9 cellular contexts compared by ENCODE assay signal in genomic region chr11:126307706-126308105, GRCh38. TPM values are rescaled to one million over a fixed set of nuclear protein-coding genes. Genes with fewer than 3 reads are reported as not detected.
DNase-seq lines count a peak whose midpoint lies in the region; ATAC-seq and TF ChIP-seq lines count a peak whose summit lies in the region.
"Had no signal": no experiment of that assay in that cellular context is flagged by ENCODE, and none has a peak within 500 bp of the region (broad histone marks: within the 10 kb centered on the region; RNA-seq: fewer than 3 reads in every experiment).

No MANE protein-coding gene starts in this region.

- H3K4me3 ChIP-seq in Karpas-422 (ENCODE audit: low read length) (no peak overlapping the region), stomach (no peak overlapping the region)
- H3K4me3 ChIP-seq: BLaER1 had no signal

- no peak for ATAC-seq in memory B cell (ENCODE audit: low read depth)

- intact Hi-C loops in stomach (cut with DNase I; ENCODE audit: low total_unique reads): no loop called here

- no peaks in the 10 kb centered on the region for H3K9me2 ChIP-seq in Karpas-422 (replicated peaks; ENCODE audit: insufficient read depth, low read length)

- peak in 1 of 7 experiments; percentile 16 for TF ChIP-seq CTCF in stomach (IDR thresholded peaks at IDR 0.05)

- 30 to 41% (median 37%) methylated on average over 5 of the region's 5 CpGs for whole genome bisulfite sequencing in stomach, 5 donors

- H3K27ac ChIP-seq in Karpas-422 (ENCODE audit: low read length) (no peak overlapping the region), stomach (no peak overlapping the region)
- H3K27ac ChIP-seq: BLaER1 had no signal

- H4K20me1 ChIP-seq in Karpas-422 (ENCODE audit: insufficient read depth, low read depth, low read length): no peaks in the 10 kb centered on the region

- H3K9ac ChIP-seq in Karpas-422 (ENCODE audit: low read length): no peak overlapping the region
- H3K9ac ChIP-seq: BLaER1 had no signal

- H3K4me1 ChIP-seq in Karpas-422 (ENCODE audit: low read length) (peaks cover 27% of the 10 kb centered on the region), stomach (peaks cover 16 to 51% (median 29%) of the 10 kb centered on the region in 4 donors)

- H3K36me3 Mint-ChIP-seq in memory B cell: peaks cover 22% of the 10 kb centered on the region

- H3K27me3 ChIP-seq in Karpas-422 (ENCODE audit: low read length) (no peaks in the 10 kb centered on the region), stomach (no peaks in the 10 kb centered on the region)
- H3K27me3 ChIP-seq: BLaER1 had no signal

- no peak for TF ChIP-seq POLR2A in stomach (IDR thresholded peaks at IDR 0.05)

- peak overlapping the region; percentile 43 for H3K27ac Mint-ChIP-seq in memory B cell

- peaks cover 40% of the 10 kb centered on the region for H3K4me1 Mint-ChIP-seq in memory B cell

- no peak overlapping the region for H3K4me2 ChIP-seq in Karpas-422 (ENCODE audit: low read depth, low read length, poor library complexity, severe bottlenecking)
- H3K4me2 ChIP-seq: BLaER1 had no signal

- H3K79me2 ChIP-seq in Karpas-422 (ENCODE audit: low read length): peaks cover 35% of the 10 kb centered on the region

- H3K27me3 Mint-ChIP-seq in memory B cell: no peaks in the 10 kb centered on the region

- no peak overlapping the region for H2AFZ ChIP-seq in Karpas-422 (ENCODE audit: low read length)

- H3K9me3 Mint-ChIP-seq in memory B cell: no peaks in the 10 kb centered on the region

- H3K9me3 ChIP-seq in Karpas-422 (ENCODE audit: low read length) (no peaks in the 10 kb centered on the region), stomach (no peaks in the 10 kb centered on the region)
- H3K9me3 ChIP-seq: BLaER1 had no signal

- TF ChIP-seq EP300 in stomach (IDR thresholded peaks at IDR 0.05): no peak

- DNase-seq in DMS79 treated with DMSO at 0.1 percent for 48 hours (lab: John Stamatoyannopoulos, UW) (peak; percentile 13), DMS79 (lab: John Stamatoyannopoulos, UW) (no peak), Karpas-422 (peak; percentile 71), amniotic epithelial cell (ENCODE audit: low read depth) (peak; percentile 51), memory B cell (ENCODE audit: low spot score in 2 of 2) (no peak), epidermal melanocyte (ENCODE audit: insufficient read length, low spot score) (no peak), stomach (no peak), NCI-H2107 treated with DMSO at 0.1 percent for 48 hours (lab: John Stamatoyannopoulos, UW; ENCODE audit: unreplicated experiment) (no peak)

- H3K4me3 Mint-ChIP-seq in memory B cell: no peak overlapping the region

- no peaks in the 10 kb centered on the region for H3K36me3 ChIP-seq in Karpas-422 (ENCODE audit: insufficient read depth, low read length)
- H3K36me3 ChIP-seq in stomach: peaks cover 0 to 32% (median 22%) of the 10 kb centered on the region in 4 donors

RNA-seq across cellular contexts. Expression of gene DCPS, which starts 3.8 kb away (rescaled TPM):
- total RNA-seq in Karpas-422 (2014; rRNA removed; shearing (Covaris generic); ENCODE audit: low replicate concordance): 17.6 and 18.3 TPM in 2 replicates
- 10 to 100 TPM in 2 of 5 donors, 1 to 10 TPM in 3; 1.8 to 60.3 (median 5.9) TPM for total RNA-seq in stomach
- polyA plus RNA-seq in stomach: 10 to 100 TPM; 10.5 to 21.2 (median 14.7) TPM

RNA-seq across cellular contexts. Expression of gene TIRAP, which starts 24.8 kb away (rescaled TPM):
- 4.4 and 4.8 TPM in 2 replicates for total RNA-seq in Karpas-422 (2014; rRNA removed; shearing (Covaris generic); ENCODE audit: low replicate concordance)
- total RNA-seq in stomach: 10 to 100 TPM in 3 of 5 donors, 1 to 10 TPM in 2; 5.1 to 86.2 (median 15.6) TPM
- 1 to 10 TPM; 3.7 to 6.6 (median 5.2) TPM for polyA plus RNA-seq in stomach

RNA-seq across cellular contexts. Expression of gene FOXRED1, which starts 38.8 kb away (rescaled TPM):
- 13.7 and 18.4 TPM in 2 replicates for total RNA-seq in Karpas-422 (2014; rRNA removed; shearing (Covaris generic); ENCODE audit: low replicate concordance)
- total RNA-seq in stomach: 10 to 100 TPM in 4 of 5 donors, 1 to 10 TPM in 1; 5.4 to 26.3 (median 14.8) TPM
- 10 to 100 TPM; 17.3 to 22.7 (median 18.9) TPM for polyA plus RNA-seq in stomach

RNA-seq across cellular contexts. Expression of gene SRPRA, which starts 39.0 kb away (rescaled TPM):
- 41.0 and 58.4 TPM in 2 replicates for total RNA-seq in Karpas-422 (2014; rRNA removed; shearing (Covaris generic); ENCODE audit: low replicate concordance)
- total RNA-seq in stomach: 100 to 1,000 TPM in 2 of 5 donors, 10 to 100 TPM in 3; 13.9 to 255 (median 63.7) TPM
- polyA plus RNA-seq in stomach: 10 to 100 TPM; 26.4 to 49.3 (median 37.4) TPM

RNA-seq across cellular contexts. Expression of gene ST3GAL4, which starts 47.8 kb away (rescaled TPM):
- total RNA-seq in Karpas-422 (2014; rRNA removed; shearing (Covaris generic); ENCODE audit: low replicate concordance): 5.8 and 6.6 TPM in 2 replicates
- 10 to 100 TPM in 3 of 5 donors, 1 to 10 TPM in 1, not detected in 1; 9.9 to 31.0 (median 18.4) TPM for total RNA-seq in stomach
- 10 to 100 TPM; 12.5 to 26.0 (median 15.7) TPM for polyA plus RNA-seq in stomach

Comparison
In these comparisons a context has a peak if more than half of its experiments do, and no peak if none do; other contexts are left out.
1. DNase-seq: peak in DMS79 treated with DMSO at 0.1 percent for 48 hours (single experiment), Karpas-422 (single experiment) and amniotic epithelial cell (single experiment); none in DMS79 (single experiment), memory B cell (0 of 2), epidermal melanocyte (single experiment), stomach (single experiment) and NCI-H2107 treated with DMSO at 0.1 percent for 48 hours (single experiment).